ENCODE assay signal across 8 cellular contexts in the genomic region with DNA sequence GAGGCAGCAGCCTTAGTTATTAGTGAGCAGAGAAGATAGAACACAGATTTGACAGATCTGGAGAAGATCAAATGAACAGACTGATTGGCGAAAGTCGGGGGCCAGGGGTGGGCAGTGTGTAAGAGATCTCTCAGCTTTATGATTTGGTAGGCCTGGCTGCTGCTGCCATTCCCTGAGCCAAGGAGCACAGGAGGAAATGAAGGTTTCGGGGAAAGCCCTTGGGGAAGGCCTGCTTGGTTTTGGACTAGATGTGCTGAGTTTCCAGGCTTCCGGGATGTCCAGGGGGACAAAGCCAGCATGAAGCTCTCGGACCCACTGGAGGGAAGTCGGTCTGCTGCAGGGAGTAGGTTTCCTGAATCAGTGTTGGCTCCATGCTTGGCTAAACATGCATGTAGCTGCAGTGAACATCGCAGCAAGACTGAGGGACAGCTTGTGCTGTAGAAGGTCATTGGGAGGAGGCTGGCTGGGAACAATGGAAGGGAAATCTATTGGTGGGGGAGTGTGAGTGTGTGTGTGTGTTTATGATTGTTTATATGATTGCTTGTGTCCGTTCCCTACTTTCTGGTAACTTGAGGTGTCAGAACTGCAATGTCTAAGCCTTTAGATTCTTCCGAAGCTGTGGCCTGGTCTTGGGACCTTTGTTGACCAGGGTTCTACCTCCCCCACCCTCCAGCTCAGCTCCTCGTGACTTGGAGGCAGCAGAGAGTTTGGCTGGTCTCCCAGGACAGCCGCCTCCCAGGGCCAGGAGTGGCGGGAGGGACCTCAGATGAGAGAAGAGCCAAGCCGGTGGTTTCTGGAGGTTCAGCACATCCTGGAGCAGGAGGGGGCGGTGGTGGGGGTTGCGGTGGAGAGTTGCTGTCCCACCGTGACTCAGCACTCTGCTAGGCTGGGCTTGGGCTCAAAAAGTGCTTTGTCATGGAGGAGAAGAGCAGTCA. TPM values are rescaled to one million over a fixed set of nuclear protein-coding genes. Genes with fewer than 3 reads are reported as not detected.
DNase-seq lines count a peak whose midpoint lies in the region; ATAC-seq and TF ChIP-seq lines count a peak whose summit lies in the region.

No MANE protein-coding gene starts in this region.

- H3K27me3 ChIP-seq in endocrine pancreas (ENCODE audit: control insufficient read depth, insufficient read depth, low read length) (no peaks in the 10 kb centered on the region), lower lobe of right lung (ENCODE audit: low read depth) (no peaks in the 10 kb centered on the region)

- peak overlapping the region; percentile 97 for H3K27ac ChIP-seq in lower lobe of right lung

- H3K4me1 ChIP-seq in endocrine pancreas (ENCODE audit: control insufficient read depth, insufficient read depth, low read length): peaks cover 4% of the 10 kb centered on the region
- peaks cover 82% of the 10 kb centered on the region for H3K4me1 ChIP-seq in lower lobe of right lung

- H3K9me3 ChIP-seq in endocrine pancreas (ENCODE audit: control insufficient read depth, low read length): no peaks in the 10 kb centered on the region
- H3K9me3 ChIP-seq in lower lobe of right lung: no peaks in the 10 kb centered on the region

- peak; percentile 94 for DNase-seq in AG20443 (ENCODE audit: low spot score)
- DNase-seq in GM19240 (ENCODE audit: insufficient read length, low spot score): peak; percentile 49
- DNase-seq in NCI-H2171 (lab: John Stamatoyannopoulos, UW): peak; percentile 64
- DNase-seq in activated B cell treated with CpG ODN at 0.5 μM for 24 hours: peak; percentile 22
- DNase-seq in lower lobe of right lung: peak; percentile 96
- DNase-seq in stimulated activated CD8-positive, alpha-beta memory T cell treated with anti-CD3 and anti-CD28 coated beads, Interleukin-4, amount 100 ng/mL, for 48 hours: peak; percentile 62
- DNase-seq in GM19238 (ENCODE audit: insufficient read length, low spot score): no peak

- H3K4me3 ChIP-seq in endocrine pancreas (ENCODE audit: control insufficient read depth, insufficient read depth, low read length) (no peak overlapping the region), lower lobe of right lung (peak overlapping the region; percentile 29)

- H3K27me3 Mint-ChIP-seq in activated B cell treated with CpG ODN at 0.5 μM for 24 hours: no peaks in the 10 kb centered on the region

- no peaks in the 10 kb centered on the region for H3K9me3 Mint-ChIP-seq in activated B cell treated with CpG ODN at 0.5 μM for 24 hours

- peak overlapping the region; percentile 67 for H3K27ac Mint-ChIP-seq in activated B cell treated with CpG ODN at 0.5 μM for 24 hours

- ATAC-seq in activated B cell treated with CpG ODN at 0.5 μM for 24 hours (ENCODE audit: low read depth) (no peak), lower lobe of right lung (peak; percentile 61 to 81)

- peak overlapping the region; percentile 25 for H3K9ac ChIP-seq in endocrine pancreas (ENCODE audit: control insufficient read depth, insufficient read depth, low read length)

- peaks cover 7% of the 10 kb centered on the region for H3K36me3 Mint-ChIP-seq in activated B cell treated with CpG ODN at 0.5 μM for 24 hours (ENCODE audit: low read depth)

- CTCF ChIA-PET in activated B cell treated with CpG ODN at 0.5 μM for 24 hours (lab: Charles Lee): interaction anchor here (1.0 to 3.7 kb wide), 6 partner anchors 9 to 110 kb away, joined by 3 to 23 read pairs (median 4); no protein-coding TSS in a partner anchor

- POLR2A ChIA-PET in activated B cell treated with CpG ODN at 0.5 μM for 24 hours (lab: Charles Lee): interaction anchor here (0.6 to 3.2 kb wide), 6 partner anchors 8 to 870 kb away, joined by 4 to 24 read pairs (median 6); a partner anchor contains a TSS

- H3K4me3 Mint-ChIP-seq in activated B cell treated with CpG ODN at 0.5 μM for 24 hours: peak overlapping the region; percentile 56

- intact Hi-C loops in activated B cell treated with CpG ODN at 0.5 μM for 24 hours (cut with micrococcal nuclease) (loop anchor here (2.0 kb wide), 1 partner anchor 53 kb away; no protein-coding TSS in a partner anchor), lower lobe of right lung (cut with DNase I) (no loop called here)

- no peak for TF ChIP-seq CTCF in activated B cell treated with CpG ODN at 0.5 μM for 24 hours (IDR thresholded peaks at IDR 0.05)
- no peak for TF ChIP-seq CTCF in lower lobe of right lung (IDR thresholded peaks at IDR 0.05)

- peaks cover 51% of the 10 kb centered on the region for H3K4me1 Mint-ChIP-seq in activated B cell treated with CpG ODN at 0.5 μM for 24 hours

- no peaks in the 10 kb centered on the region for H3K36me3 ChIP-seq in endocrine pancreas (ENCODE audit: control insufficient read depth, insufficient read depth, low read length)
- H3K36me3 ChIP-seq in lower lobe of right lung: no peaks in the 10 kb centered on the region

RNA-seq across cellular contexts. Expression of a gene that starts 4.0 kb away (rescaled TPM):
- 865 and 906 TPM in 2 replicates for total RNA-seq in activated B cell treated with CpG ODN at 0.5 μM for 24 hours
- 4,616 TPM for total RNA-seq in lower lobe of right lung

RNA-seq across cellular contexts. Expression of a gene that starts 21.3 kb away (rescaled TPM):
- total RNA-seq in activated B cell treated with CpG ODN at 0.5 μM for 24 hours: 0.16 and 0.44 TPM in 2 replicates
- 14.1 TPM for total RNA-seq in lower lobe of right lung

RNA-seq across cellular contexts. Expression of a gene that starts 54.1 kb away (rescaled TPM):
- not detected in 2 replicates for total RNA-seq in activated B cell treated with CpG ODN at 0.5 μM for 24 hours
- total RNA-seq in lower lobe of right lung: 11.4 TPM

Comparison
In these comparisons a context has a peak if more than half of its experiments do, and no peak if none do; other contexts are left out.
1. RNA of a gene that starts 21.3 kb away (total RNA-seq): 14.1 TPM in lower lobe of right lung (single experiment); 0.16 to 0.44 TPM in activated B cell treated with CpG ODN at 0.5 μM for 24 hours; every median in the first group is over 10 times any median in the second.
2. RNA of a gene that starts 54.1 kb away (total RNA-seq): 11.4 TPM in lower lobe of right lung (single experiment); not detected in activated B cell treated with CpG ODN at 0.5 μM for 24 hours; every median in the first group is over 10 times any median in the second.